19 cellular contexts compared by ENCODE assay signal in genomic region chr4:6107886-6108285, GRCh38.
DNase-seq lines count a peak whose midpoint lies in the region; ATAC-seq and TF ChIP-seq lines count a peak whose summit lies in the region.
"Had no signal": no experiment of that assay in that cellular context is flagged by ENCODE, and none has a peak within 500 bp of the region (broad histone marks: within the 10 kb centered on the region; RNA-seq: fewer than 3 reads in every experiment).

No MANE protein-coding gene starts in this region.

- H3K27me3 ChIP-seq in mesendoderm (ENCODE audit: insufficient read depth, low read length, poor library complexity) = no peaks in the 10 kb centered on the region
- no peaks in the 10 kb centered on the region for H3K27me3 ChIP-seq in vagina

- H3K4ac ChIP-seq in mesendoderm (ENCODE audit: low read depth, low read length) = no peak overlapping the region

- H3K4me2 ChIP-seq in mesendoderm (ENCODE audit: low read length) = no peak overlapping the region

- H3K23ac ChIP-seq in mesendoderm (ENCODE audit: low read length) = no peak overlapping the region

- no peak for ATAC-seq in left cardiac atrium
- no peak for ATAC-seq in sciatic nerve
- ATAC-seq: CD8-positive, alpha-beta T cell had no signal

- H3K27me3 Mint-ChIP-seq in osteocyte (ENCODE audit: unreplicated experiment) = peaks cover 13% of the 10 kb centered on the region

- H3K4me3 ChIP-seq in mesendoderm (ENCODE audit: low read length) (no peak overlapping the region), vagina (no peak overlapping the region)

- no peaks in the 10 kb centered on the region for H3K9me3 Mint-ChIP-seq in osteocyte (ENCODE audit: unreplicated experiment)
- H3K9me3 Mint-ChIP-seq: CD8-positive, alpha-beta T cell; H9 had no signal

- H3K4me1 Mint-ChIP-seq in osteocyte (ENCODE audit: unreplicated experiment) = no peaks in the 10 kb centered on the region
- H3K4me1 Mint-ChIP-seq: B cell had no signal

- no peak overlapping the region for H3K9ac ChIP-seq in mesendoderm (ENCODE audit: low read length)

- H4K5ac ChIP-seq in mesendoderm (ENCODE audit: low read length) = no peak overlapping the region

- no peaks in the 10 kb centered on the region for H3K9me3 ChIP-seq in vagina

- H3K27ac ChIP-seq in mesendoderm (ENCODE audit: low read depth, low read length) (no peak overlapping the region), vagina (no peak overlapping the region)

- no peak for TF ChIP-seq POLR2A in vagina (IDR thresholded peaks at IDR 0.05)

- no peaks in the 10 kb centered on the region for H3K36me3 Mint-ChIP-seq in osteocyte (ENCODE audit: unreplicated experiment)

- H3K79me1 ChIP-seq in mesendoderm (ENCODE audit: low read length) = no peaks in the 10 kb centered on the region

- no peak overlapping the region for H3K4me3 Mint-ChIP-seq in osteocyte (ENCODE audit: unreplicated experiment)
- H3K4me3 Mint-ChIP-seq: B cell; CD8-positive, alpha-beta T cell; H9 had no signal

- TF ChIP-seq CTCF in osteocyte (IDR thresholded peaks at IDR 0.05) (no peak), vagina (IDR thresholded peaks at IDR 0.05) (no peak)

- DNase-seq in activated effector memory CD4-positive, alpha-beta T cell treated with anti-CD3 and anti-CD28 coated beads, Interleukin-2, amount 50 U/mL, for 16 hours = peak; percentile 53
- DNase-seq in activated effector memory CD4-positive, alpha-beta T cell treated with Interleukin-2 at 50 U/mL for 16 hours = no peak
- DNase-seq in mesendoderm (no peak), osteocyte (ENCODE audit: extremely low spot score, unreplicated experiment) (peak; percentile 60), left cardiac atrium (no peak), HuH-7.5 (ENCODE audit: low spot score) (no peak), vagina (ENCODE audit: extremely low spot score in 2 of 2) (no peak), sciatic nerve (ENCODE audit: low spot score) (no peak)
- DNase-seq: 8988T, ACHN, C1 segment of cervical spinal cord, COR-L47, DMS153, DMS79 treated with DMSO at 0.1 percent for 48 hours, EL, GOT3, H9 had no signal

- H3K79me2 ChIP-seq in mesendoderm (ENCODE audit: control insufficient read depth, insufficient read depth, low read length) = no peaks in the 10 kb centered on the region

- H3K56ac ChIP-seq in mesendoderm (ENCODE audit: low read length) = peak overlapping the region; percentile 17

- H3K36me3 ChIP-seq in mesendoderm (ENCODE audit: control insufficient read depth, insufficient read depth, low read length) (no peaks in the 10 kb centered on the region), vagina (no peaks in the 10 kb centered on the region)

- H2AK5ac ChIP-seq in mesendoderm (ENCODE audit: low read length) = no peak overlapping the region

- H2BK15ac ChIP-seq in mesendoderm (replicated peaks; ENCODE audit: low read depth) = no peak overlapping the region

- intact Hi-C loops in left cardiac atrium (cut with DNase I) (no loop called here), vagina (cut with DNase I) (no loop called here), sciatic nerve (cut with DNase I) (no loop called here)

- no CpG with 5 or more reads among the region's 4 CpGs for WGBS in mesendoderm (ENCODE audit: extremely low coverage, insufficient coverage, low lambda C conversion rate)

- H3K27ac Mint-ChIP-seq in osteocyte (ENCODE audit: unreplicated experiment) = no peak overlapping the region
- H3K27ac Mint-ChIP-seq: B cell; CD8-positive, alpha-beta T cell had no signal

- H4K8ac ChIP-seq in mesendoderm (ENCODE audit: low read depth, low read length) = no peak overlapping the region

- H2BK120ac ChIP-seq in mesendoderm (ENCODE audit: low read depth, low read length) = no peak overlapping the region

- no peak overlapping the region for H2BK5ac ChIP-seq in mesendoderm (ENCODE audit: low read length)

- peak overlapping the region; percentile 31 for H3K18ac ChIP-seq in mesendoderm (ENCODE audit: low read length)

- H3K4me1 ChIP-seq in mesendoderm (ENCODE audit: control insufficient read depth, low read depth, low read length) (no peaks in the 10 kb centered on the region), vagina (no peaks in the 10 kb centered on the region)

Comparison
In these comparisons a context has a peak if more than half of its experiments do, and no peak if none do; other contexts are left out.
1. DNase-seq: peak in activated effector memory CD4-positive, alpha-beta T cell treated with anti-CD3 and anti-CD28 coated beads, Interleukin-2, amount 50 U/mL, for 16 hours (single experiment) and osteocyte (single experiment); none in activated effector memory CD4-positive, alpha-beta T cell treated with Interleukin-2 at 50 U/mL for 16 hours (single experiment), mesendoderm (single experiment), left cardiac atrium (single experiment), HuH-7.5 (single experiment), vagina (0 of 2) and sciatic nerve (single experiment).